14 cellular contexts compared by ENCODE assay signal in the genomic region with DNA sequence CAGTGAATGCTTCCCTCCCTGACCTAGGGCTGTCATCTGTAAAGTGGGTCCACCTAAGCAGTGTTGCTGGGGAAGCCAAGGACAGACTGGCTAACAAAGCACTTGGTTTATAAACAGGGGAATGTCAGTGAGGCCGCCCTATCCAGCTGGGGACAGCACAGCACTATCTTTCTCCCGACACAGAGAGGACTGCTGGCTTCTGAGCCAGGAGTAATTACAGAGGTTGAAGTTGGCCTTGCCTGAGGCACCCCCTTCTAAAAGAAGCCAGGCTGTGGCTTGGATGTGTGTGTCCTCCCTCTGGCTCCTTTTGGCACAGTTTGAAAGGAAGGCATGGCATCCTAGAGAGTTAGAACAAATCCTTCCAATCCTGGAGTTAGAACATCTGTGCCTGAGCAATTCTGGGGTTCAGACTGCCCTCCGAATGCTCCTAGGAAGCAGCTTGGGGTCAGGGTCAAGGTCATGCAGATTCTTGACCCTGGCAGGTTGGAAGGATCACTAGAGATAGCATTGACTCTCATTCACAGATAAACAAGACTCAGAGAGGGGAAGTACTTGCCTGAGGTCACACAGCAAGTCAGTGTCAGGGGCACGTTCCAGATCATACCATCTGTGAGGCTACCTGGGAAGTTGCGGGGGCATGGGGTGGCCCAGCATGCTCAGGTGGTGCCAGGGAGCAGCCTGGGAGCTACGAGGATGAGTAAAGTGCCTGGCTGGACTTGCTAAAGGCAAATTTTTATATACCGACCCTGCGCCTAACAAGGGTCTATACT. TPM values are rescaled to one million over a fixed set of nuclear protein-coding genes. Genes with fewer than 3 reads are reported as not detected.
DNase-seq lines count a peak whose midpoint lies in the region; ATAC-seq, FAIRE-seq and TF ChIP-seq lines count a peak whose summit lies in the region.
"Had no signal": no experiment of that assay in that cellular context is flagged by ENCODE, and none has a peak within 500 bp of the region (broad histone marks: within the 10 kb centered on the region; RNA-seq: fewer than 3 reads in every experiment).

No MANE protein-coding gene starts in this region.

- no peaks in the 10 kb centered on the region for H3K9me3 Mint-ChIP-seq in CD4-positive, alpha-beta T cell
- no peaks in the 10 kb centered on the region for H3K9me3 Mint-ChIP-seq in activated T-helper 17 cell treated with anti-CD3 and anti-CD28 coated beads, Interleukin-2, amount 50 U/mL, for 72 hours
- no peaks in the 10 kb centered on the region for H3K9me3 Mint-ChIP-seq in naive thymus-derived CD4-positive, alpha-beta T cell

- no peaks in the 10 kb centered on the region for H3K27me3 ChIP-seq in CD4-positive, alpha-beta T cell (ENCODE audit: control insufficient read depth, insufficient read depth, low read length)
- no peaks in the 10 kb centered on the region for H3K27me3 ChIP-seq in naive thymus-derived CD4-positive, alpha-beta T cell (ENCODE audit: control insufficient read depth in 2 of 2, insufficient read depth in 2 of 2, low read length in 2 of 2)
- peaks cover 21% of the 10 kb centered on the region for H3K27me3 ChIP-seq in SJCRH30
- H3K27me3 ChIP-seq: BLaER1, transverse colon had no signal

- CTCF ChIA-PET in CD4-positive, alpha-beta T cell (lab: Charles Lee), result interaction anchor here (1.3 kb wide), 1 partner anchor 11 kb away, joined by 4 read pairs; no protein-coding TSS in a partner anchor
- CTCF ChIA-PET in naive thymus-derived CD4-positive, alpha-beta T cell (lab: Charles Lee), result interaction anchor here (1.0 to 1.3 kb wide), 2 partner anchors 22 to 27 kb away, joined by 4 to 7 read pairs; no protein-coding TSS in a partner anchor

- peaks cover 21 to 27% of the 10 kb centered on the region in 2 donors for H3K4me1 ChIP-seq in naive thymus-derived CD4-positive, alpha-beta T cell (ENCODE audit: control insufficient read depth in 2 of 2, insufficient read depth in 2 of 2, low read length in 2 of 2)
- peaks cover 16% of the 10 kb centered on the region for H3K4me1 ChIP-seq in SJCRH30

- POLR2A ChIA-PET in CD4-positive, alpha-beta T cell (lab: Charles Lee), result interaction anchor here (1.3 to 11.0 kb wide), 3 partner anchors 14 to 66 kb away, joined by 3 to 193 read pairs (median 18); no protein-coding TSS in a partner anchor
- POLR2A ChIA-PET in naive thymus-derived CD4-positive, alpha-beta T cell (lab: Charles Lee), result interaction anchor here (0.7 to 16.0 kb wide), 4 partner anchors 10 to 157 kb away, joined by 3 to 442 read pairs (median 4); no protein-coding TSS in a partner anchor

- peak overlapping the region; percentile 70 for H3K27ac Mint-ChIP-seq in CD4-positive, alpha-beta T cell
- no peak overlapping the region for H3K27ac Mint-ChIP-seq in activated T-helper 17 cell treated with anti-CD3 and anti-CD28 coated beads, Interleukin-2, amount 50 U/mL, for 72 hours
- peak overlapping the region in 8 of 9 donors; percentile 62 to 94 (median 81) for H3K27ac Mint-ChIP-seq in naive thymus-derived CD4-positive, alpha-beta T cell
- H3K27ac Mint-ChIP-seq: activated CD8-positive, alpha-beta memory T cell treated with anti-CD3 and anti-CD28 coated beads, Interleukin-2, amount 10 ng/mL, durations not matched to agents 7 days and 5 days had no signal

- H3K9me3 ChIP-seq in CD4-positive, alpha-beta T cell (ENCODE audit: control insufficient read depth, low read length), result no peaks in the 10 kb centered on the region
- no peaks in the 10 kb centered on the region for H3K9me3 ChIP-seq in naive thymus-derived CD4-positive, alpha-beta T cell (ENCODE audit: control insufficient read depth in 2 of 3, low read length in 3 of 3)
- H3K9me3 ChIP-seq in SJCRH30 (replicated peaks), result no peaks in the 10 kb centered on the region
- H3K9me3 ChIP-seq: BLaER1, SK-N-SH, transverse colon had no signal

- no peak overlapping the region for H3K27ac ChIP-seq in CD4-positive, alpha-beta T cell (ENCODE audit: low read depth, low read length)
- no peak overlapping the region for H3K27ac ChIP-seq in naive thymus-derived CD4-positive, alpha-beta T cell (ENCODE audit: low read depth, low read length)
- no peak overlapping the region for H3K27ac ChIP-seq in SJCRH30
- H3K27ac ChIP-seq: BLaER1, PC-9 had no signal

- no peak overlapping the region for H3K4me3 ChIP-seq in naive thymus-derived CD4-positive, alpha-beta T cell (ENCODE audit: low read length)
- H3K4me3 ChIP-seq in SJCRH30, result no peak overlapping the region
- H3K4me3 ChIP-seq: BLaER1, PC-9, transverse colon had no signal

- FAIRE-seq in urothelium cell line (lab: Jason Lieb, UNC), result no peak
- FAIRE-seq: small intestine had no signal

- peaks cover 35% of the 10 kb centered on the region for H3K4me1 Mint-ChIP-seq in CD4-positive, alpha-beta T cell (ENCODE audit: low read depth)
- peaks cover 6% of the 10 kb centered on the region for H3K4me1 Mint-ChIP-seq in activated T-helper 17 cell treated with anti-CD3 and anti-CD28 coated beads, Interleukin-2, amount 50 U/mL, for 72 hours
- peaks cover 22 to 37% (median 30%) of the 10 kb centered on the region in 7 donors for H3K4me1 Mint-ChIP-seq in naive thymus-derived CD4-positive, alpha-beta T cell

- no peak for DNase-seq in CD4-positive, alpha-beta T cell
- DNase-seq in ELF-1 (ENCODE audit: low read depth, low spot score) (peak; percentile 75), left lobe of liver (ENCODE audit: low spot score) (no peak), SJCRH30 (no peak), urothelium cell line (ENCODE audit: low spot score) (no peak)
- no peak for DNase-seq in naive thymus-derived CD4-positive, alpha-beta T cell
- DNase-seq: activated CD8-positive, alpha-beta memory T cell treated with anti-CD3 and anti-CD28 coated beads, Interleukin-2, amount 10 ng/mL, durations not matched to agents 7 days and 5 days; PC-9; SK-N-SH; transverse colon had no signal

- H3K36me3 ChIP-seq in naive thymus-derived CD4-positive, alpha-beta T cell (ENCODE audit: control insufficient read depth in 2 of 3, insufficient read depth in 3 of 3, low read length in 3 of 3), result peaks cover 0 to 7% (median 0%) of the 10 kb centered on the region in 3 experiments
- H3K36me3 ChIP-seq in SJCRH30, result no peaks in the 10 kb centered on the region
- H3K36me3 ChIP-seq: BLaER1, transverse colon had no signal

- intact Hi-C loops in CD4-positive, alpha-beta T cell (cut with DNase I, micrococcal nuclease), result loop anchor here in 1 of 2 experiments (5.0 kb wide), 2 partner anchors 75 to 255 kb away; a partner anchor contains a TSS
- intact Hi-C loops in naive thymus-derived CD4-positive, alpha-beta T cell (cut with micrococcal nuclease), result loop anchor here (2.0 to 5.0 kb wide), 4 partner anchors 19 to 255 kb away; no protein-coding TSS in a partner anchor

- no peaks in the 10 kb centered on the region for H3K27me3 Mint-ChIP-seq in CD4-positive, alpha-beta T cell
- no peaks in the 10 kb centered on the region for H3K27me3 Mint-ChIP-seq in activated T-helper 17 cell treated with anti-CD3 and anti-CD28 coated beads, Interleukin-2, amount 50 U/mL, for 72 hours
- peaks cover 0 to 22% (median 0%) of the 10 kb centered on the region in 5 donors for H3K27me3 Mint-ChIP-seq in naive thymus-derived CD4-positive, alpha-beta T cell

- peak overlapping the region; percentile 90 for H3K4me3 Mint-ChIP-seq in CD4-positive, alpha-beta T cell
- peak overlapping the region; percentile 54 for H3K4me3 Mint-ChIP-seq in activated T-helper 17 cell treated with anti-CD3 and anti-CD28 coated beads, Interleukin-2, amount 50 U/mL, for 72 hours
- peak overlapping the region; percentile 55 to 96 (median 81) for H3K4me3 Mint-ChIP-seq in naive thymus-derived CD4-positive, alpha-beta T cell

- peaks cover 12% of the 10 kb centered on the region for H3K36me3 Mint-ChIP-seq in CD4-positive, alpha-beta T cell (ENCODE audit: low read depth)
- no peaks in the 10 kb centered on the region for H3K36me3 Mint-ChIP-seq in activated T-helper 17 cell treated with anti-CD3 and anti-CD28 coated beads, Interleukin-2, amount 50 U/mL, for 72 hours (ENCODE audit: low read depth)
- H3K36me3 Mint-ChIP-seq in naive thymus-derived CD4-positive, alpha-beta T cell, result peaks cover 0 to 7% (median 0%) of the 10 kb centered on the region in 5 donors
- H3K36me3 Mint-ChIP-seq: activated CD8-positive, alpha-beta memory T cell treated with anti-CD3 and anti-CD28 coated beads, Interleukin-2, amount 10 ng/mL, durations not matched to agents 7 days and 5 days had no signal

- TF ChIP-seq CTCF in CD4-positive, alpha-beta T cell (IDR thresholded peaks at IDR 0.05), result no peak

- no peak for ATAC-seq in CD4-positive, alpha-beta T cell (ENCODE audit: poor library complexity)
- no peak for ATAC-seq in activated T-helper 17 cell treated with anti-CD3 and anti-CD28 coated beads, Interleukin-2, amount 50 U/mL, for 72 hours (replicated peaks)
- ATAC-seq in naive thymus-derived CD4-positive, alpha-beta T cell, result no peak
- ATAC-seq in left lobe of liver (no peak), GM18907 (IDR thresholded peaks at IDR 0.05; ENCODE audit: unreplicated experiment) (no peak)
- ATAC-seq: activated CD8-positive, alpha-beta memory T cell treated with anti-CD3 and anti-CD28 coated beads, Interleukin-2, amount 10 ng/mL, durations not matched to agents 7 days and 5 days had no signal

RNA-seq across cellular contexts. Expression of a gene that starts 1.3 kb away (rescaled TPM):
- 10 to 100 TPM; 70.5 to 73.5 TPM for total RNA-seq in CD4-positive, alpha-beta T cell
- 10 to 100 TPM in 1 of 2 donors, 1 to 10 TPM in 1; 6.7 to 10.3 TPM for total RNA-seq in activated T-helper 17 cell treated with anti-CD3 and anti-CD28 coated beads, Interleukin-2, amount 50 U/mL, for 72 hours
- 100 to 1,000 TPM in 4 of 5 experiments, 10 to 100 TPM in 1; 28.1 to 364 (median 159) TPM for total RNA-seq in naive thymus-derived CD4-positive, alpha-beta T cell
- 100 to 1,000 TPM; 301 to 853 TPM for polyA plus RNA-seq in naive thymus-derived CD4-positive, alpha-beta T cell
- 23.4 TPM for total RNA-seq in left lobe of liver
- total RNA-seq in SJCRH30 (2014; rRNA removed; shearing (Covaris generic)), result 22.8 and 23.9 TPM in 2 replicates
